In genomic region chr15:63234479-63234878, GRCh38 we compare ENCODE assay signal across 9 cellular contexts. TPM values are rescaled to one million over a fixed set of nuclear protein-coding genes. Genes with fewer than 3 reads are reported as not detected.
DNase-seq lines count a peak whose midpoint lies in the region; ATAC-seq and TF ChIP-seq lines count a peak whose summit lies in the region.
"Had no signal": no experiment of that assay in that cellular context is flagged by ENCODE, and none has a peak within 500 bp of the region (broad histone marks: within the 10 kb centered on the region; RNA-seq: fewer than 3 reads in every experiment).

No MANE protein-coding gene starts in this region.

- peak; percentile 90 for ATAC-seq in Right ventricle myocardium inferior
- ATAC-seq in naive thymus-derived CD4-positive, alpha-beta T cell, result no peak
- no peak for ATAC-seq in HG02840 (IDR thresholded peaks at IDR 0.05; ENCODE audit: low FRiP score, unreplicated experiment)
- ATAC-seq: HCT116 had no signal

- intact Hi-C loops in Right ventricle myocardium inferior (cut with DNase I) (no loop called here), cardiac septum (cut with DNase I) (no loop called here), esophagus muscularis mucosa (cut with DNase I) (no loop called here), posterior vena cava (cut with DNase I) (no loop called here)
- intact Hi-C loops in naive thymus-derived CD4-positive, alpha-beta T cell (cut with micrococcal nuclease), result loop anchor here in 1 of 2 donors (5.0 kb wide), 1 partner anchor 77 kb away; the partner anchor contains the start of gene RPS27L

- H3K27me3 ChIP-seq in esophagus muscularis mucosa, result no peaks in the 10 kb centered on the region
- H3K27me3 ChIP-seq in naive thymus-derived CD4-positive, alpha-beta T cell (ENCODE audit: control insufficient read depth in 2 of 2, insufficient read depth in 2 of 2, low read length in 2 of 2), result no peaks in the 10 kb centered on the region

- TF ChIP-seq CTCF in esophagus muscularis mucosa (IDR thresholded peaks at IDR 0.05), result no peak

- no peak for TF ChIP-seq EP300 in esophagus muscularis mucosa (IDR thresholded peaks at IDR 0.05)

- H3K4me3 ChIP-seq in esophagus muscularis mucosa, result no peak overlapping the region
- no peak overlapping the region for H3K4me3 ChIP-seq in naive thymus-derived CD4-positive, alpha-beta T cell (ENCODE audit: low read length)

- WGBS in esophagus muscularis mucosa, result 64% methylated on average over 5 of the region's 5 CpGs

- H3K9me3 ChIP-seq in esophagus muscularis mucosa, result no peaks in the 10 kb centered on the region
- H3K9me3 ChIP-seq in naive thymus-derived CD4-positive, alpha-beta T cell (ENCODE audit: control insufficient read depth in 2 of 3, low read length in 3 of 3), result no peaks in the 10 kb centered on the region

- H3K9me3 Mint-ChIP-seq in naive thymus-derived CD4-positive, alpha-beta T cell, result no peaks in the 10 kb centered on the region

- H3K4me1 ChIP-seq in esophagus muscularis mucosa, result peaks cover 31 to 54% (median 41%) of the 10 kb centered on the region in 4 donors
- H3K4me1 ChIP-seq in naive thymus-derived CD4-positive, alpha-beta T cell (ENCODE audit: control insufficient read depth in 2 of 2, insufficient read depth in 2 of 2, low read length in 2 of 2), result peaks cover 24 to 51% of the 10 kb centered on the region in 2 donors

- TF ChIP-seq POLR2A in esophagus muscularis mucosa (IDR thresholded peaks at IDR 0.05; ENCODE audit: low read depth), result no peak

- H3K4me1 Mint-ChIP-seq in naive thymus-derived CD4-positive, alpha-beta T cell, result peaks cover 24 to 88% (median 80%) of the 10 kb centered on the region in 7 donors

- peak; percentile 65 for DNase-seq in Right ventricle myocardium inferior (ENCODE audit: missing footprints)
- DNase-seq in cardiac septum (ENCODE audit: low spot score), result no peak
- no peak for DNase-seq in esophagus muscularis mucosa (ENCODE audit: extremely low spot score)
- DNase-seq in naive thymus-derived CD4-positive, alpha-beta T cell, result no peak
- DNase-seq in posterior vena cava (ENCODE audit: low spot score), result no peak
- no peak for DNase-seq in stimulated activated CD4-positive, alpha-beta T cell treated with anti-CD3 and anti-CD28 coated beads, Interleukin-4, amount 100 ng/mL, for 4 hours
- DNase-seq in activated CD4-positive, alpha-beta T cell treated with anti-CD3 and anti-CD28 coated beads for 48 hours, result no peak

- H3K27ac Mint-ChIP-seq in naive thymus-derived CD4-positive, alpha-beta T cell, result peak overlapping the region in 6 of 9 donors; percentile 70 to 91 (median 86)

- no peaks in the 10 kb centered on the region for H3K27me3 Mint-ChIP-seq in naive thymus-derived CD4-positive, alpha-beta T cell

- H3K36me3 ChIP-seq in esophagus muscularis mucosa, result no peaks in the 10 kb centered on the region
- no peaks in the 10 kb centered on the region for H3K36me3 ChIP-seq in naive thymus-derived CD4-positive, alpha-beta T cell (ENCODE audit: control insufficient read depth in 2 of 3, insufficient read depth in 3 of 3, low read length in 3 of 3)

- peaks cover 6 to 24% (median 6%) of the 10 kb centered on the region in 5 donors for H3K36me3 Mint-ChIP-seq in naive thymus-derived CD4-positive, alpha-beta T cell

- H3K4me3 Mint-ChIP-seq in naive thymus-derived CD4-positive, alpha-beta T cell, result peak overlapping the region in 2 of 10 donors; percentile 16 to 63

- POLR2A ChIA-PET in naive thymus-derived CD4-positive, alpha-beta T cell (lab: Charles Lee), result interaction anchor here (0.6 to 1.5 kb wide), 3 partner anchors 42 to 384 kb away, joined by 4 to 6 read pairs (median 5); partner anchors contain the start of gene APH1B

- CTCF ChIA-PET in naive thymus-derived CD4-positive, alpha-beta T cell (lab: Charles Lee), result interaction anchor here (1.4 kb wide), 1 partner anchor 11 kb away, joined by 4 read pairs; no protein-coding TSS in a partner anchor

- H3K27ac ChIP-seq in esophagus muscularis mucosa (replicated peaks in 1 of 4), result peak overlapping the region; percentile 38 to 69 (median 60)
- no peak overlapping the region for H3K27ac ChIP-seq in naive thymus-derived CD4-positive, alpha-beta T cell (ENCODE audit: low read depth, low read length)

RNA-seq across cellular contexts. Expression of gene APH1B, which starts 42.9 kb away (rescaled TPM):
- total RNA-seq in Right ventricle myocardium inferior, result 6.2 TPM
- total RNA-seq in cardiac septum, result 7.7 TPM
- 1 to 10 TPM; 7.5 to 9.4 (median 8.9) TPM for total RNA-seq in esophagus muscularis mucosa
- total RNA-seq in naive thymus-derived CD4-positive, alpha-beta T cell, result 10 to 100 TPM in 4 of 5 experiments, 1 to 10 TPM in 1; 9.9 to 29.9 (median 17.6) TPM
- 10 to 100 TPM; 10.9 to 11.4 TPM for polyA plus RNA-seq in naive thymus-derived CD4-positive, alpha-beta T cell
- total RNA-seq in posterior vena cava, result 10 to 100 TPM; 20.9 to 21.2 TPM

RNA-seq across cellular contexts. Expression of gene RAB8B, which starts 45.1 kb away (rescaled TPM):
- 12.3 TPM for total RNA-seq in Right ventricle myocardium inferior
- total RNA-seq in cardiac septum, result 8.7 TPM
- total RNA-seq in esophagus muscularis mucosa, result 10 to 100 TPM; 18.7 to 41.0 (median 35.5) TPM
- 100 to 1,000 TPM in 1 of 5 experiments, 10 to 100 TPM in 4; 37.2 to 100 (median 71.3) TPM for total RNA-seq in naive thymus-derived CD4-positive, alpha-beta T cell
- 10 to 100 TPM; 30.4 to 32.0 TPM for polyA plus RNA-seq in naive thymus-derived CD4-positive, alpha-beta T cell
- total RNA-seq in posterior vena cava, result 10 to 100 TPM; 46.8 to 51.8 TPM
